In genomic region chr17:21210411-21211076, GRCh38 we compare ENCODE assay signal across 11 cellular contexts. TPM values are rescaled to one million over a fixed set of nuclear protein-coding genes. Genes with fewer than 3 reads are reported as not detected.
DNase-seq lines count a peak whose midpoint lies in the region; ATAC-seq and TF ChIP-seq lines count a peak whose summit lies in the region.
"Had no signal": no experiment of that assay in that cellular context is flagged by ENCODE, and none has a peak within 500 bp of the region (broad histone marks: within the 10 kb centered on the region; RNA-seq: fewer than 3 reads in every experiment).

No MANE protein-coding gene starts in this region.

- POLR2A ChIA-PET in WTC11 (lab: Charles Lee), result no interaction called here

- DNase-seq in D341Med (ENCODE audit: low spot score) (peak; percentile 67), NB4 (ENCODE audit: low read depth) (peak; percentile 36), WTC11 (ENCODE audit: low spot score) (no peak), nephron progenitor cell (no peak), breast epithelium (ENCODE audit: low spot score in 2 of 2) (no peak)
- no peak for DNase-seq in stimulated activated CD4-positive, alpha-beta T cell treated with anti-CD3 and anti-CD28 coated beads, Interleukin-1b, Interleukin-23, amount 100 ng/mL, for 48 hours
- DNase-seq: activated T-cell treated with anti-CD3 and anti-CD28 coated beads for 4 hours, immature natural killer cell, NCI-H1092 had no signal

- H3K9me3 ChIP-seq in breast epithelium, result no peaks in the 10 kb centered on the region

- no peaks in the 10 kb centered on the region for H3K27me3 ChIP-seq in breast epithelium

- H3K27ac ChIP-seq in breast epithelium, result no peak overlapping the region

- peaks cover 31% of the 10 kb centered on the region for H3K4me1 Mint-ChIP-seq in WTC11
- peaks cover 54% of the 10 kb centered on the region for H3K4me1 Mint-ChIP-seq in nephron progenitor cell

- H3K36me3 Mint-ChIP-seq in WTC11 (peaks cover 18% of the 10 kb centered on the region), nephron progenitor cell (ENCODE audit: low read depth) (peaks cover 13% of the 10 kb centered on the region)

- no peaks in the 10 kb centered on the region for H3K36me3 ChIP-seq in breast epithelium

- intact Hi-C loops in breast epithelium (cut with DNase I; ENCODE audit: low total_unique reads), result no loop called here

- H3K4me3 Mint-ChIP-seq in WTC11, result no peak overlapping the region
- no peak overlapping the region for H3K4me3 Mint-ChIP-seq in nephron progenitor cell

- CTCF ChIA-PET in WTC11 (lab: Charles Lee), result interaction anchor here (1.5 to 3.5 kb wide), 2 partner anchors 29 to 70 kb away, joined by 3 to 13 read pairs; no protein-coding TSS in a partner anchor

- H3K4me1 ChIP-seq in breast epithelium, result peaks cover 5 to 18% of the 10 kb centered on the region in 2 donors

- no peak for ATAC-seq in WTC11
- no peak for ATAC-seq in HG02884 (IDR thresholded peaks at IDR 0.05; ENCODE audit: unreplicated experiment)
- ATAC-seq in HG02798 (IDR thresholded peaks at IDR 0.05; ENCODE audit: poor library complexity, unreplicated experiment), result no peak

- TF ChIP-seq CTCF in NB4 (IDR thresholded peaks at IDR 0.05; ENCODE audit: low read depth, low read length) (no peak), WTC11 (IDR thresholded peaks at IDR 0.05) (no peak), nephron progenitor cell (IDR thresholded peaks at IDR 0.05) (no peak), breast epithelium (IDR thresholded peaks at IDR 0.05) (no peak)

- H3K27me3 Mint-ChIP-seq in WTC11 (ENCODE audit: low read depth) (no peaks in the 10 kb centered on the region; the same call in 1 of the 2 replicates), nephron progenitor cell (ENCODE audit: low read depth, poor library complexity) (no peaks in the 10 kb centered on the region)

- TF ChIP-seq POLR2A in NB4 (IDR thresholded peaks at IDR 0.05; ENCODE audit: extremely low read depth, insufficient read length) (no peak), breast epithelium (IDR thresholded peaks at IDR 0.05) (no peak)

- H3K27ac Mint-ChIP-seq in WTC11 (peak overlapping the region; percentile 78), nephron progenitor cell (peak overlapping the region; percentile 51)

- H3K9me3 Mint-ChIP-seq in WTC11, result no peaks in the 10 kb centered on the region
- H3K9me3 Mint-ChIP-seq in nephron progenitor cell, result no peaks in the 10 kb centered on the region
- H3K9me3 Mint-ChIP-seq: immature natural killer cell had no signal

- no peak overlapping the region for H3K4me3 ChIP-seq in NB4 (ENCODE audit: low read depth, low read length)
- H3K4me3 ChIP-seq in breast epithelium, result peak overlapping the region in 1 of 3 donors; percentile 3

TF ChIP-seq in WTC11, 78 proteins besides CTCF, POLR2A, EP300 and RAD21:
- TF ChIP-seq ATF1 (CRISPR knock-in tag; IDR thresholded peaks at IDR 0.05) (no peak), FOXJ3 (CRISPR knock-in tag; IDR thresholded peaks at IDR 0.05; ENCODE audit: borderline replicate concordance) (no peak), ZSCAN18 (CRISPR knock-in tag; IDR thresholded peaks at IDR 0.05) (no peak), PRDM15 (CRISPR knock-in tag; IDR thresholded peaks at IDR 0.05) (no peak), TP53 (CRISPR knock-in tag; IDR thresholded peaks at IDR 0.05) (no peak), SP1 (CRISPR knock-in tag; conservative IDR thresholded peaks at IDR 0.05) (no peak), NR1H2 (CRISPR knock-in tag; IDR thresholded peaks at IDR 0.05) (no peak), ZNF219 (CRISPR knock-in tag; IDR thresholded peaks at IDR 0.05; ENCODE audit: borderline replicate concordance) (no peak), SMAD4 (CRISPR knock-in tag; IDR thresholded peaks at IDR 0.05) (no peak), TEAD4 (CRISPR knock-in tag; IDR thresholded peaks at IDR 0.05) (no peak), GTF2I (CRISPR knock-in tag; conservative IDR thresholded peaks at IDR 0.05) (no peak), ZNF532 (CRISPR knock-in tag; IDR thresholded peaks at IDR 0.05; ENCODE audit: borderline replicate concordance) (no peak)

RNA-seq across cellular contexts. Expression of gene TMEM11, which starts 3.4 kb away (rescaled TPM):
- 32.9 to 37.0 TPM (median 33.9 TPM) in 3 replicates for total RNA-seq in WTC11 (2021)
- total RNA-seq in breast epithelium, result 10 to 100 TPM; 28.1 to 34.1 (median 33.1) TPM

RNA-seq across cellular contexts. Expression of gene NATD1, which starts 42.7 kb away (rescaled TPM):
- 10.1 to 11.2 TPM (median 11.1 TPM) in 3 replicates for total RNA-seq in WTC11 (2021)
- 10 to 100 TPM in 1 of 3 donors, 1 to 10 TPM in 2; 8.2 to 11.8 (median 8.6) TPM for total RNA-seq in breast epithelium

Comparison
In these comparisons a context has a peak if more than half of its experiments do, and no peak if none do; other contexts are left out.
1. DNase-seq: peak in D341Med (single experiment) and NB4 (single experiment); none in WTC11 (single experiment), nephron progenitor cell (single experiment), stimulated activated CD4-positive, alpha-beta T cell treated with anti-CD3 and anti-CD28 coated beads, Interleukin-1b, Interleukin-23, amount 100 ng/mL, for 48 hours (single experiment) and breast epithelium (0 of 2).